ENCODE assay signal across 8 cellular contexts in genomic region chr19:53101518-53101917, GRCh38. TPM values are rescaled to one million over a fixed set of nuclear protein-coding genes. Genes with fewer than 3 reads are reported as not detected.
DNase-seq lines count a peak whose midpoint lies in the region; ATAC-seq and TF ChIP-seq lines count a peak whose summit lies in the region.

No MANE protein-coding gene starts in this region.

- H3K4me3 ChIP-seq in right atrium auricular region (peak overlapping the region in 1 of 2 donors; percentile 95), hepatocyte (no peak overlapping the region), SJCRH30 (no peak overlapping the region)

- no peaks in the 10 kb centered on the region for H3K9me3 Mint-ChIP-seq in type B pancreatic cell

- H2AFZ ChIP-seq in hepatocyte, result no peak overlapping the region

- DNase-seq in right atrium auricular region (ENCODE audit: low spot score), result no peak
- no peak for DNase-seq in left ventricle myocardium superior
- peak; percentile 14 for DNase-seq in UCSD-AML1 (lab: John Stamatoyannopoulos, UW; ENCODE audit: unreplicated experiment)
- peak; percentile 64 for DNase-seq in hepatocyte (ENCODE audit: low spot score)
- no peak for DNase-seq in type B pancreatic cell (ENCODE audit: extremely low spot score, unreplicated experiment)
- DNase-seq in GM13976 (ENCODE audit: low spot score), result no peak
- DNase-seq in SJCRH30, result no peak

- H3K9me3 ChIP-seq in right atrium auricular region, result no peaks in the 10 kb centered on the region
- H3K9me3 ChIP-seq in hepatocyte (ENCODE audit: low read depth), result no peaks in the 10 kb centered on the region
- no peaks in the 10 kb centered on the region; the same call in 1 of the 2 replicates for H3K9me3 ChIP-seq in SJCRH30 (replicated peaks)

- H3K27me3 ChIP-seq in right atrium auricular region (no peaks in the 10 kb centered on the region), hepatocyte (no peaks in the 10 kb centered on the region), SJCRH30 (no peaks in the 10 kb centered on the region)

- peak overlapping the region; percentile 95 to 99 for H3K27ac ChIP-seq in right atrium auricular region
- peak overlapping the region; percentile 99 for H3K27ac ChIP-seq in hepatocyte
- no peak overlapping the region for H3K27ac ChIP-seq in SJCRH30

- H3K4me1 Mint-ChIP-seq in type B pancreatic cell (ENCODE audit: unreplicated experiment), result peaks cover 23% of the 10 kb centered on the region

- H3K4me3 Mint-ChIP-seq in type B pancreatic cell, result peak overlapping the region; percentile 93

- H3K4me1 ChIP-seq in right atrium auricular region (peaks cover 0 to 35% of the 10 kb centered on the region in 2 donors), hepatocyte (ENCODE audit: insufficient read depth) (peaks cover 27% of the 10 kb centered on the region), SJCRH30 (no peaks in the 10 kb centered on the region; the same call in 1 of the 2 replicates)

- WGBS in hepatocyte (ENCODE audit: low lambda C conversion rate, missing lambda C conversion rate), result 33% methylated on average over 1 of the region's 1 CpG

- intact Hi-C loops in left ventricle myocardium superior (cut with micrococcal nuclease), result no loop called here

- peaks cover 24% of the 10 kb centered on the region for H3K36me3 Mint-ChIP-seq in type B pancreatic cell

- H4K20me1 ChIP-seq in hepatocyte (ENCODE audit: insufficient read depth, poor library complexity, severe bottlenecking), result no peaks in the 10 kb centered on the region

- H3K27ac Mint-ChIP-seq in type B pancreatic cell, result peak overlapping the region; percentile 81

- H3K9me2 ChIP-seq in hepatocyte (replicated peaks; ENCODE audit: insufficient read depth), result no peaks in the 10 kb centered on the region

- H3K4me2 ChIP-seq in hepatocyte, result peak overlapping the region; percentile 87

- in situ Hi-C loops in GM13976 (cut with MboI; ENCODE audit: low sequenced_read_pairs, unreplicated experiment), result no loop called here

- H3K79me2 ChIP-seq in hepatocyte, result peaks cover 53% of the 10 kb centered on the region

- TF ChIP-seq CTCF in right atrium auricular region (IDR thresholded peaks at IDR 0.05) (no peak), hepatocyte (IDR thresholded peaks at IDR 0.05; ENCODE audit: poor library complexity) (no peak), type B pancreatic cell (conservative IDR thresholded peaks at IDR 0.05) (no peak), GM13976 (IDR thresholded peaks at IDR 0.05; ENCODE audit: borderline replicate concordance, control extremely low read depth, extremely low read depth, insufficient read depth, missing control alignments) (no peak)

- H3K36me3 ChIP-seq in right atrium auricular region (no peaks in the 10 kb centered on the region), hepatocyte (replicated peaks; ENCODE audit: insufficient read depth, low read depth) (no peaks in the 10 kb centered on the region), SJCRH30 (peaks cover 16% of the 10 kb centered on the region; the same call in 1 of the 2 replicates)

- H3K27me3 Mint-ChIP-seq in type B pancreatic cell, result no peaks in the 10 kb centered on the region

- ATAC-seq in left ventricle myocardium superior, result no peak
- no peak for ATAC-seq in GM18873 (IDR thresholded peaks at IDR 0.05; ENCODE audit: low FRiP score, unreplicated experiment)

RNA-seq across cellular contexts. Expression of gene ZNF160, which starts 1.7 kb away (rescaled TPM):
- total RNA-seq in right atrium auricular region, result 10 to 100 TPM; 16.6 to 19.2 TPM
- 19.2 TPM for total RNA-seq in left ventricle myocardium superior
- total RNA-seq in hepatocyte, result 52.5 and 53.1 TPM in 2 replicates
- polyA plus RNA-seq in hepatocyte, result 23.5 and 28.0 TPM in 2 replicates
- 30.7 and 35.9 TPM in 2 replicates for total RNA-seq in type B pancreatic cell (ENCODE audit: low replicate concordance)
- total RNA-seq in SJCRH30 (2014; rRNA removed; shearing (Covaris generic)), result 23.0 and 26.9 TPM in 2 replicates

RNA-seq across cellular contexts. Expression of gene ZNF415, which starts 31.2 kb away (rescaled TPM):
- 10 to 100 TPM; 14.1 to 24.7 TPM for total RNA-seq in right atrium auricular region
- 23.9 TPM for total RNA-seq in left ventricle myocardium superior
- total RNA-seq in hepatocyte, result 14.6 and 24.1 TPM in 2 replicates
- polyA plus RNA-seq in hepatocyte, result 7.4 and 15.2 TPM in 2 replicates
- 15.5 and 15.6 TPM in 2 replicates for total RNA-seq in type B pancreatic cell (ENCODE audit: low replicate concordance)
- 9.0 and 10.6 TPM in 2 replicates for total RNA-seq in SJCRH30 (2014; rRNA removed; shearing (Covaris generic))

RNA-seq across cellular contexts. Expression of gene ERVV-2, which starts 57.0 kb away (rescaled TPM):
- total RNA-seq in right atrium auricular region (not detected), left ventricle myocardium superior (not detected), hepatocyte (2.5 and 4.5 TPM in 2 replicates), type B pancreatic cell (ENCODE audit: low replicate concordance) (0.53 and 2.2 TPM in 2 replicates)
- 2.5 and 4.1 TPM in 2 replicates for polyA plus RNA-seq in hepatocyte
- total RNA-seq in SJCRH30 (2014; rRNA removed; shearing (Covaris generic)), result not detected in 2 replicates

RNA-seq across cellular contexts. Expression of gene ZNF347, which starts 57.3 kb away (rescaled TPM):
- total RNA-seq in right atrium auricular region (1 to 10 TPM; 4.1 to 5.1 TPM), left ventricle myocardium superior (6.6 TPM), hepatocyte (8.3 and 9.2 TPM in 2 replicates), type B pancreatic cell (ENCODE audit: low replicate concordance) (14.6 and 15.8 TPM in 2 replicates)
- polyA plus RNA-seq in hepatocyte, result 3.8 and 7.1 TPM in 2 replicates
- total RNA-seq in SJCRH30 (2014; rRNA removed; shearing (Covaris generic)), result 15.5 and 17.5 TPM in 2 replicates

Comparison
In these comparisons a context has a peak if more than half of its experiments do, and no peak if none do; other contexts are left out.
1. DNase-seq: peak in UCSD-AML1 (single experiment) and hepatocyte (single experiment); none in right atrium auricular region (single experiment), left ventricle myocardium superior (single experiment), type B pancreatic cell (single experiment), GM13976 (single experiment) and SJCRH30 (0 of 2).